Comparison of ENCODE assay signal across 18 cellular contexts in genomic region chr17:83179378-83179777, GRCh38.
DNase-seq lines count a peak whose midpoint lies in the region; ATAC-seq and TF ChIP-seq lines count a peak whose summit lies in the region.
"Had no signal": no experiment of that assay in that cellular context is flagged by ENCODE, and none has a peak within 500 bp of the region (broad histone marks: within the 10 kb centered on the region; RNA-seq: fewer than 3 reads in every experiment).

No MANE protein-coding gene starts in this region.

- peak overlapping the region; percentile 22 for H3K27ac Mint-ChIP-seq in activated naive CD4-positive, alpha-beta T cell treated with anti-CD3 and anti-CD28 coated beads for 36 hours
- no peak overlapping the region for H3K27ac Mint-ChIP-seq in activated T-helper 2 cell treated with anti-CD3 and anti-CD28 coated beads, Interferon-gamma antibody, Interleukin-2, Interleukin-4, amounts not matched to agents 10 μg/mL and 5 μg/mL and 100 μg/mL, durations not matched to agents 14 hours and 24 hours and 36 hours
- H3K27ac Mint-ChIP-seq in endothelial cell (ENCODE audit: unreplicated experiment), result no peak overlapping the region
- H3K27ac Mint-ChIP-seq: GM23338; naive thymus-derived CD8-positive, alpha-beta T cell had no signal

- H3K4me3 ChIP-seq in lower leg skin (ENCODE audit: low read depth, poor library complexity, severe bottlenecking), result no peak overlapping the region
- no peak overlapping the region for H3K4me3 ChIP-seq in thyroid gland (replicated peaks in 1 of 3)
- H3K4me3 ChIP-seq: GM23338, left lung had no signal

- DNase-seq in activated naive CD4-positive, alpha-beta T cell treated with anti-CD3 and anti-CD28 coated beads for 36 hours, result no peak
- DNase-seq in activated naive CD4-positive, alpha-beta T cell treated with Interleukin-2 at 50 U/mL for 16 hours, result no peak
- peak; percentile 5 for DNase-seq in activated T-helper 2 cell treated with anti-CD3 and anti-CD28 coated beads, Interferon-gamma antibody, Interleukin-2, Interleukin-4, amounts not matched to agents 10 μg/mL and 5 μg/mL and 100 μg/mL, durations not matched to agents 14 hours and 24 hours and 36 hours (ENCODE audit: low spot score)
- DNase-seq in lower leg skin (ENCODE audit: low spot score in 2 of 2) (peak; percentile 13 to 84), thyroid gland (peak; percentile 47 to 71), endothelial cell (ENCODE audit: low spot score) (no peak)
- DNase-seq: hippocampal formation; NCI-H1694; NCI-H82; stimulated activated CD4-positive, alpha-beta T cell treated with anti-CD3 and anti-CD28 coated beads, Interleukin-4, amount 100 ng/mL, for 1 hour; trophoblast cell had no signal

- peak overlapping the region; percentile 25 to 82 (median 82) for H3K27ac ChIP-seq in thyroid gland
- H3K27ac ChIP-seq: left lung had no signal

- H3K4me1 Mint-ChIP-seq in activated naive CD4-positive, alpha-beta T cell treated with anti-CD3 and anti-CD28 coated beads for 36 hours (ENCODE audit: low read depth), result no peaks in the 10 kb centered on the region
- no peaks in the 10 kb centered on the region for H3K4me1 Mint-ChIP-seq in activated T-helper 2 cell treated with anti-CD3 and anti-CD28 coated beads, Interferon-gamma antibody, Interleukin-2, Interleukin-4, amounts not matched to agents 10 μg/mL and 5 μg/mL and 100 μg/mL, durations not matched to agents 14 hours and 24 hours and 36 hours (ENCODE audit: low read depth)
- H3K4me1 Mint-ChIP-seq in endothelial cell (ENCODE audit: unreplicated experiment), result no peaks in the 10 kb centered on the region

- H3K4me3 Mint-ChIP-seq in activated naive CD4-positive, alpha-beta T cell treated with anti-CD3 and anti-CD28 coated beads for 36 hours, result no peak overlapping the region
- H3K4me3 Mint-ChIP-seq in activated T-helper 2 cell treated with anti-CD3 and anti-CD28 coated beads, Interferon-gamma antibody, Interleukin-2, Interleukin-4, amounts not matched to agents 10 μg/mL and 5 μg/mL and 100 μg/mL, durations not matched to agents 14 hours and 24 hours and 36 hours (ENCODE audit: low read depth), result no peak overlapping the region
- H3K4me3 Mint-ChIP-seq in endothelial cell (ENCODE audit: unreplicated experiment), result no peak overlapping the region
- H3K4me3 Mint-ChIP-seq: central memory CD8-positive, alpha-beta T cell; GM23338; naive thymus-derived CD8-positive, alpha-beta T cell had no signal

- ATAC-seq in HG03108 (IDR thresholded peaks at IDR 0.05; ENCODE audit: unreplicated experiment) (no peak), HG03175 (IDR thresholded peaks at IDR 0.05; ENCODE audit: unreplicated experiment) (no peak)
- ATAC-seq: activated CD4-positive, CD25-positive, alpha-beta regulatory T cell treated with anti-CD3 and anti-CD28 coated beads, Interleukin-2, amount 50 U/mL, for 24 hours; GM23338; left lung; naive thymus-derived CD8-positive, alpha-beta T cell had no signal

- H3K9me3 Mint-ChIP-seq in activated naive CD4-positive, alpha-beta T cell treated with anti-CD3 and anti-CD28 coated beads for 36 hours, result no peaks in the 10 kb centered on the region
- no peaks in the 10 kb centered on the region for H3K9me3 Mint-ChIP-seq in activated T-helper 2 cell treated with anti-CD3 and anti-CD28 coated beads, Interferon-gamma antibody, Interleukin-2, Interleukin-4, amounts not matched to agents 10 μg/mL and 5 μg/mL and 100 μg/mL, durations not matched to agents 14 hours and 24 hours and 36 hours
- H3K9me3 Mint-ChIP-seq in endothelial cell (ENCODE audit: unreplicated experiment), result no peaks in the 10 kb centered on the region
- H3K9me3 Mint-ChIP-seq: central memory CD8-positive, alpha-beta T cell; GM23338; naive thymus-derived CD8-positive, alpha-beta T cell had no signal

- H3K4me1 ChIP-seq in thyroid gland, result peaks cover 16 to 27% of the 10 kb centered on the region in 2 donors

- intact Hi-C loops in activated naive CD4-positive, alpha-beta T cell treated with anti-CD3 and anti-CD28 coated beads for 36 hours (cut with micrococcal nuclease), result no loop called here
- intact Hi-C loops in activated T-helper 2 cell treated with anti-CD3 and anti-CD28 coated beads, Interferon-gamma antibody, Interleukin-2, Interleukin-4, amounts not matched to agents 10 μg/mL and 5 μg/mL and 100 μg/mL, durations not matched to agents 14 hours and 24 hours and 36 hours (cut with micrococcal nuclease), result no loop called here
- intact Hi-C loops in lower leg skin (cut with DNase I; ENCODE audit: low total_unique reads) (no loop called here), thyroid gland (cut with DNase I) (no loop called here)

- TF ChIP-seq CTCF in lower leg skin (IDR thresholded peaks at IDR 0.05), result no peak
- no peak for TF ChIP-seq CTCF in thyroid gland (IDR thresholded peaks at IDR 0.05)
- TF ChIP-seq CTCF in endothelial cell (IDR thresholded peaks at IDR 0.05; ENCODE audit: unreplicated experiment), result no peak

- no peak for TF ChIP-seq POLR2A in lower leg skin (IDR thresholded peaks at IDR 0.05)
- TF ChIP-seq POLR2A in thyroid gland (IDR thresholded peaks at IDR 0.05), result no peak

- WGBS in lower leg skin, 2 donors, result 73 to 83% methylated on average over 12 of the region's 12 CpGs
- WGBS in thyroid gland, 2 donors, result 52 to 62% methylated on average over 12 of the region's 12 CpGs

- CTCF ChIA-PET in activated naive CD4-positive, alpha-beta T cell treated with anti-CD3 and anti-CD28 coated beads for 36 hours (lab: Charles Lee), result no interaction called here

- no peaks in the 10 kb centered on the region for H3K27me3 Mint-ChIP-seq in activated naive CD4-positive, alpha-beta T cell treated with anti-CD3 and anti-CD28 coated beads for 36 hours (ENCODE audit: low read depth)
- H3K27me3 Mint-ChIP-seq in activated T-helper 2 cell treated with anti-CD3 and anti-CD28 coated beads, Interferon-gamma antibody, Interleukin-2, Interleukin-4, amounts not matched to agents 10 μg/mL and 5 μg/mL and 100 μg/mL, durations not matched to agents 14 hours and 24 hours and 36 hours (ENCODE audit: low read depth), result no peaks in the 10 kb centered on the region
- H3K27me3 Mint-ChIP-seq in endothelial cell (ENCODE audit: unreplicated experiment), result peaks cover 5% of the 10 kb centered on the region
- H3K27me3 Mint-ChIP-seq: central memory CD8-positive, alpha-beta T cell; naive thymus-derived CD8-positive, alpha-beta T cell had no signal

- no peaks in the 10 kb centered on the region for H3K27me3 ChIP-seq in thyroid gland
- H3K27me3 ChIP-seq: left lung had no signal

- no peaks in the 10 kb centered on the region for H3K36me3 ChIP-seq in thyroid gland
- H3K36me3 ChIP-seq: left lung had no signal

- no peaks in the 10 kb centered on the region for H3K9me3 ChIP-seq in thyroid gland
- H3K9me3 ChIP-seq: left lung had no signal

- H3K36me3 Mint-ChIP-seq in activated naive CD4-positive, alpha-beta T cell treated with anti-CD3 and anti-CD28 coated beads for 36 hours (ENCODE audit: low read depth), result no peaks in the 10 kb centered on the region
- no peaks in the 10 kb centered on the region for H3K36me3 Mint-ChIP-seq in activated T-helper 2 cell treated with anti-CD3 and anti-CD28 coated beads, Interferon-gamma antibody, Interleukin-2, Interleukin-4, amounts not matched to agents 10 μg/mL and 5 μg/mL and 100 μg/mL, durations not matched to agents 14 hours and 24 hours and 36 hours (ENCODE audit: low read depth)
- no peaks in the 10 kb centered on the region for H3K36me3 Mint-ChIP-seq in endothelial cell (ENCODE audit: low read depth, unreplicated experiment)
- H3K36me3 Mint-ChIP-seq: naive thymus-derived CD8-positive, alpha-beta T cell had no signal

Comparison
In these comparisons a context has a peak if more than half of its experiments do, and no peak if none do; other contexts are left out.
1. DNase-seq: peak in activated T-helper 2 cell treated with anti-CD3 and anti-CD28 coated beads, Interferon-gamma antibody, Interleukin-2, Interleukin-4, amounts not matched to agents 10 μg/mL and 5 μg/mL and 100 μg/mL, durations not matched to agents 14 hours and 24 hours and 36 hours (single experiment), lower leg skin (2 of 2) and thyroid gland (2 of 2); none in activated naive CD4-positive, alpha-beta T cell treated with anti-CD3 and anti-CD28 coated beads for 36 hours (single experiment), activated naive CD4-positive, alpha-beta T cell treated with Interleukin-2 at 50 U/mL for 16 hours (single experiment) and endothelial cell (single experiment).